ENCODE assay signal across 8 cellular contexts in genomic region chrX:70452143-70452733, GRCh38. TPM values are rescaled to one million over a fixed set of nuclear protein-coding genes. Genes with fewer than 3 reads are reported as not detected.
DNase-seq lines count a peak whose midpoint lies in the region; ATAC-seq and TF ChIP-seq lines count a peak whose summit lies in the region.

No MANE protein-coding gene starts in this region.

- TF ChIP-seq CTCF in osteocyte (IDR thresholded peaks at IDR 0.05) = peak; percentile 69

- no peak overlapping the region for H3K27ac ChIP-seq in ACC112 (ENCODE audit: low read depth, low read length)

- H3K27me3 ChIP-seq in ACC112 (ENCODE audit: insufficient read depth, low read length) = 0 out of 2 replicates have a peak, but pooled peaks cover under 1% of the 10 kb centered on the region

- H3K79me2 ChIP-seq in ACC112 (ENCODE audit: control insufficient read depth, insufficient read depth, low read length, unreplicated experiment) = no peaks in the 10 kb centered on the region

- no peaks in the 10 kb centered on the region for H3K36me3 Mint-ChIP-seq in osteocyte (ENCODE audit: unreplicated experiment)

- peak overlapping the region; percentile 81 for H3K4me3 ChIP-seq in ACC112 (ENCODE audit: low read depth, low read length)

- H3K9me3 Mint-ChIP-seq in osteocyte (ENCODE audit: unreplicated experiment) = no peaks in the 10 kb centered on the region

- H2AFZ ChIP-seq in ACC112 (ENCODE audit: low read length, unreplicated experiment) = peak overlapping the region; percentile 81

- H3K27ac Mint-ChIP-seq in osteocyte (ENCODE audit: unreplicated experiment) = peak overlapping the region; percentile 65

- DNase-seq in OCI-M1 (lab: John Stamatoyannopoulos, UW) (peak; percentile 72), activated gamma-delta T cell (lab: John Stamatoyannopoulos, UW) (peak; percentile 22), germinal center (ENCODE audit: low spot score) (peak; percentile 60), osteocyte (ENCODE audit: extremely low spot score, unreplicated experiment) (no peak)

- H3K36me3 ChIP-seq in ACC112 (ENCODE audit: insufficient read depth, low read length) = no peaks in the 10 kb centered on the region

- H3K4me3 Mint-ChIP-seq in osteocyte (ENCODE audit: unreplicated experiment) = peak overlapping the region; percentile 88

- H3K4me1 Mint-ChIP-seq in osteocyte (ENCODE audit: unreplicated experiment) = peaks cover 20% of the 10 kb centered on the region

- peak; percentile 46 for ATAC-seq in GM18511 (IDR thresholded peaks at IDR 0.05; ENCODE audit: unreplicated experiment)
- ATAC-seq in HG03432 (IDR thresholded peaks at IDR 0.05; ENCODE audit: unreplicated experiment) = peak; percentile 55
- no peak for ATAC-seq in HG02840 (IDR thresholded peaks at IDR 0.05; ENCODE audit: low FRiP score, unreplicated experiment)

- H3K27me3 Mint-ChIP-seq in osteocyte (ENCODE audit: unreplicated experiment) = no peaks in the 10 kb centered on the region

- H3K4me1 ChIP-seq in ACC112 (ENCODE audit: control insufficient read depth, insufficient read depth, low read length, unreplicated experiment) = no peaks in the 10 kb centered on the region

RNA-seq across cellular contexts. Expression of gene DLG3, which starts 7.6 kb away (rescaled TPM):
- total RNA-seq in osteocyte = 9.7 and 12.5 TPM in 2 replicates

RNA-seq across cellular contexts. Expression of gene GDPD2, which starts 29.1 kb away (rescaled TPM):
- not detected in 2 replicates for total RNA-seq in osteocyte
